ENCODE assay signal across 16 cellular contexts in the genomic region with DNA sequence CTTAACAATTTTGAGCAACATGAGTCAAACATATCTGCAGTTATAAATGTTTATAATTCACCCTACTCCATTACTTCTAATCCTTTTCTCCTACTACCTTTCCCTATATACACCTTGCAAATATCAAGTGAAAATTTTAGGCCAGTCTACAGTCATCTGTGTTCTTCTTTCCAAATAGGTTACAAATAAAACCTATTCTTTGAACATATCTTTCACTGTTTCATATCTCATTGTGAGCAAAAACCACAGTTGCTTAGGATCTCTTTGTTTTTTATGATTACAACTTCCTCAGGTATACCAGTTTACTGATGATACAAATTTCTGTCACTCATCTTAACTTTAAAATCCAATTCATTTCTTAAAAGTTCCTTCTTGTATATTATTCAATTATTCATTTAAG. TPM values are rescaled to one million over a fixed set of nuclear protein-coding genes. Genes with fewer than 3 reads are reported as not detected.
DNase-seq lines count a peak whose midpoint lies in the region; ATAC-seq, FAIRE-seq and TF ChIP-seq lines count a peak whose summit lies in the region.
"Had no signal": no experiment of that assay in that cellular context is flagged by ENCODE, and none has a peak within 500 bp of the region (broad histone marks: within the 10 kb centered on the region; RNA-seq: fewer than 3 reads in every experiment).

No MANE protein-coding gene starts in this region.

- SMC1A ChIA-PET in GM12878 (lab: Charles Lee; ENCODE audit: uncharacterized antibody, unreplicated experiment) = no interaction called here

- no peak for TF ChIP-seq POLR2A in GM12878 (IDR thresholded peaks at IDR 0.05; ENCODE audit: low read depth, low read length)

- H3K4me2 ChIP-seq in GM12878 (ENCODE audit: control insufficient read depth, insufficient read depth) = no peak overlapping the region

- H3K9ac ChIP-seq in GM12878 (ENCODE audit: control insufficient read depth, insufficient read depth, low read length) = no peak overlapping the region
- H3K9ac ChIP-seq: GM23248 had no signal

- DNase-seq in GM19239 (ENCODE audit: insufficient read length, low spot score) (no peak), GM12878 (ENCODE audit: low read depth, low spot score) (no peak), SIG-M5 (lab: John Stamatoyannopoulos, UW) (no peak)
- DNase-seq: 8988T; C1 segment of cervical spinal cord; Calu3; CD4-positive, alpha-beta memory T cell; COR-L47; DMS79 treated with DMSO at 0.1 percent for 48 hours; GM23248; H7; HCEC 1CT had no signal

- no peak for TF ChIP-seq CTCF in GM12878 (IDR thresholded peaks at IDR 0.05 in 2 of 3, conservative IDR thresholded peaks at IDR 0.05 in 1 of 3; ENCODE audit: control insufficient read depth in 2 of 3, extremely low read depth in 1 of 3, insufficient read depth in 1 of 3, low read depth in 3 of 3, low read length in 3 of 3)

- peaks cover 1% of the 10 kb centered on the region; the same call in 1 of the 2 replicates for H3K4me1 ChIP-seq in GM12878 (ENCODE audit: control insufficient read depth, insufficient read depth, low read length)

- H3K27ac ChIP-seq in GM12878 (ENCODE audit: control insufficient read depth, insufficient read depth) = no peak overlapping the region
- H3K27ac ChIP-seq: GM23248 had no signal

- no peaks in the 10 kb centered on the region; the same call in 1 of the 3 replicates for H3K9me3 ChIP-seq in GM12878 (replicated peaks; ENCODE audit: control insufficient read depth, insufficient read depth, low read length)

- in situ Hi-C loops in GM12878 (cut with MboI) = no loop called here

- CTCF ChIA-PET in GM12878 (lab: Yijun Ruan, JAX) = no interaction called here

- TF ChIP-seq RAD21 in GM12878 (IDR thresholded peaks at IDR 0.05; ENCODE audit: insufficient read depth, low read depth, low read length) = no peak

- POLR2A ChIA-PET in GM12878 (lab: Charles Lee) = no interaction called here

- no peak overlapping the region for H2AFZ ChIP-seq in GM12878 (ENCODE audit: control insufficient read depth, low read depth, low read length)
- H2AFZ ChIP-seq: GM23248 had no signal

- no peaks in the 10 kb centered on the region for H4K20me1 ChIP-seq in GM12878 (ENCODE audit: control insufficient read depth, insufficient read depth)

- no peaks in the 10 kb centered on the region; the same call in none of the 2 replicates for H3K79me2 ChIP-seq in GM12878 (ENCODE audit: control insufficient read depth, insufficient read depth, low read length)

- H3K27me3 ChIP-seq in GM12878 (replicated peaks in 1 of 2; ENCODE audit: control insufficient read depth in 2 of 2, insufficient read depth in 2 of 2, low read length in 1 of 2) = no peaks in the 10 kb centered on the region

- no TSS peak for BruUV-seq in GM12878 (replicated peaks; lab: Mats Ljungman, UMichigan)

- intact Hi-C loops in GM12878 (cut with micrococcal nuclease; ENCODE audit: unreplicated experiment) = no loop called here

- FAIRE-seq in A204.1 (lab: Jason Lieb, UNC) (peak; percentile 68), GM19239 (lab: Jason Lieb, UNC) (peak; percentile 54), GM12878 (lab: Jason Lieb, UNC) (no peak)
- FAIRE-seq: H1 had no signal

- no peaks in the 10 kb centered on the region; a peak in 1 of 4 replicates for H3K36me3 ChIP-seq in GM12878 (ENCODE audit: control insufficient read depth in 2 of 2, insufficient read depth in 2 of 2, low read length in 1 of 2)

- RAD21 ChIA-PET in GM12878 (lab: Charles Lee; ENCODE audit: unreplicated experiment) = no interaction called here

- ATAC-seq in GM12878 (peak; percentile 54), GM19452 (IDR thresholded peaks at IDR 0.05; ENCODE audit: unreplicated experiment) (no peak), HG02981 (IDR thresholded peaks at IDR 0.05; ENCODE audit: unreplicated experiment) (no peak)

- H3K4me3 ChIP-seq in GM12878 = no peak overlapping the region
- H3K4me3 ChIP-seq: GM23248 had no signal

- TF ChIP-seq EP300 in GM12878 (IDR thresholded peaks at IDR 0.05; ENCODE audit: borderline replicate concordance in 1 of 2, control insufficient read depth in 1 of 2, low read depth in 2 of 2, low read length in 2 of 2) = no peak

TF ChIP-seq in GM12878, 131 proteins besides CTCF, POLR2A, EP300 and RAD21 (continues in another document):
- TF ChIP-seq, protein P1, sequence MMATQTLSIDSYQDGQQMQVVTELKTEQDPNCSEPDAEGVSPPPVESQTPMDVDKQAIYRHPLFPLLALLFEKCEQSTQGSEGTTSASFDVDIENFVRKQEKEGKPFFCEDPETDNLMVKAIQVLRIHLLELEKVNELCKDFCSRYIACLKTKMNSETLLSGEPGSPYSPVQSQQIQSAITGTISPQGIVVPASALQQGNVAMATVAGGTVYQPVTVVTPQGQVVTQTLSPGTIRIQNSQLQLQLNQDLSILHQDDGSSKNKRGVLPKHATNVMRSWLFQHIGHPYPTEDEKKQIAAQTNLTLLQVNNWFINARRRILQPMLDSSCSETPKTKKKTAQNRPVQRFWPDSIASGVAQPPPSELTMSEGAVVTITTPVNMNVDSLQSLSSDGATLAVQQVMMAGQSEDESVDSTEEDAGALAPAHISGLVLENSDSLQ (IDR thresholded peaks at IDR 0.05) = no peak
- no peak for TF ChIP-seq RB1 (IDR thresholded peaks at IDR 0.05; ENCODE audit: borderline replicate concordance)
- TF ChIP-seq, protein P2, sequence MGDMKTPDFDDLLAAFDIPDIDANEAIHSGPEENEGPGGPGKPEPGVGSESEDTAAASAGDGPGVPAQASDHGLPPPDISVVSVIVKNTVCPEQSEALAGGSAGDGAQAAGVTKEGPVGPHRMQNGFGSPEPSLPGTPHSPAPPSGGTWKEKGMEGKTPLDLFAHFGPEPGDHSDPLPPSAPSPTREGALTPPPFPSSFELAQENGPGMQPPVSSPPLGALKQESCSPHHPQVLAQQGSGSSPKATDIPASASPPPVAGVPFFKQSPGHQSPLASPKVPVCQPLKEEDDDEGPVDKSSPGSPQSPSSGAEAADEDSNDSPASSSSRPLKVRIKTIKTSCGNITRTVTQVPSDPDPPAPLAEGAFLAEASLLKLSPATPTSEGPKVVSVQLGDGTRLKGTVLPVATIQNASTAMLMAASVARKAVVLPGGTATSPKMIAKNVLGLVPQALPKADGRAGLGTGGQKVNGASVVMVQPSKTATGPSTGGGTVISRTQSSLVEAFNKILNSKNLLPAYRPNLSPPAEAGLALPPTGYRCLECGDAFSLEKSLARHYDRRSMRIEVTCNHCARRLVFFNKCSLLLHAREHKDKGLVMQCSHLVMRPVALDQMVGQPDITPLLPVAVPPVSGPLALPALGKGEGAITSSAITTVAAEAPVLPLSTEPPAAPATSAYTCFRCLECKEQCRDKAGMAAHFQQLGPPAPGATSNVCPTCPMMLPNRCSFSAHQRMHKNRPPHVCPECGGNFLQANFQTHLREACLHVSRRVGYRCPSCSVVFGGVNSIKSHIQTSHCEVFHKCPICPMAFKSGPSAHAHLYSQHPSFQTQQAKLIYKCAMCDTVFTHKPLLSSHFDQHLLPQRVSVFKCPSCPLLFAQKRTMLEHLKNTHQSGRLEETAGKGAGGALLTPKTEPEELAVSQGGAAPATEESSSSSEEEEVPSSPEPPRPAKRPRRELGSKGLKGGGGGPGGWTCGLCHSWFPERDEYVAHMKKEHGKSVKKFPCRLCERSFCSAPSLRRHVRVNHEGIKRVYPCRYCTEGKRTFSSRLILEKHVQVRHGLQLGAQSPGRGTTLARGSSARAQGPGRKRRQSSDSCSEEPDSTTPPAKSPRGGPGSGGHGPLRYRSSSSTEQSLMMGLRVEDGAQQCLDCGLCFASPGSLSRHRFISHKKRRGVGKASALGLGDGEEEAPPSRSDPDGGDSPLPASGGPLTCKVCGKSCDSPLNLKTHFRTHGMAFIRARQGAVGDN (IDR thresholded peaks at IDR 0.05) = no peak
- TF ChIP-seq, protein P3, sequence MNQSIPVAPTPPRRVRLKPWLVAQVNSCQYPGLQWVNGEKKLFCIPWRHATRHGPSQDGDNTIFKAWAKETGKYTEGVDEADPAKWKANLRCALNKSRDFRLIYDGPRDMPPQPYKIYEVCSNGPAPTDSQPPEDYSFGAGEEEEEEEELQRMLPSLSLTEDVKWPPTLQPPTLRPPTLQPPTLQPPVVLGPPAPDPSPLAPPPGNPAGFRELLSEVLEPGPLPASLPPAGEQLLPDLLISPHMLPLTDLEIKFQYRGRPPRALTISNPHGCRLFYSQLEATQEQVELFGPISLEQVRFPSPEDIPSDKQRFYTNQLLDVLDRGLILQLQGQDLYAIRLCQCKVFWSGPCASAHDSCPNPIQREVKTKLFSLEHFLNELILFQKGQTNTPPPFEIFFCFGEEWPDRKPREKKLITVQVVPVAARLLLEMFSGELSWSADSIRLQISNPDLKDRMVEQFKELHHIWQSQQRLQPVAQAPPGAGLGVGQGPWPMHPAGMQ (IDR thresholded peaks at IDR 0.05; ENCODE audit: borderline replicate concordance) = no peak

RNA-seq across cellular contexts. Expression of a gene that starts 34.4 kb away (rescaled TPM):
- 84.6 and 85.6 TPM in 2 replicates for total RNA-seq in GM12878 (2013; cell fraction: nucleolus; rRNA removed)
- total RNA-seq in GM12878 (2014; rRNA removed) = 3.6 and 4.7 TPM in 2 replicates
- total RNA-seq in GM12878 (2014; rRNA removed; fragmentation: Illumina TruSeq; extraction: Trizol) = 6.3 and 6.6 TPM in 2 replicates
- 11.9 and 14.8 TPM in 2 replicates for total RNA-seq in GM12878 (2021)
- 3.3 TPM for polyA plus RNA-seq in GM12878 (2011; ENCODE audit: low read depth)
- polyA plus RNA-seq in GM12878 (2011; rRNA removed) = 26.4 and 26.8 TPM in 2 replicates
- 13.0 and 16.8 TPM in 2 replicates for polyA plus RNA-seq in GM12878 (2011; cell fraction: cytosol; rRNA removed)
- 40.3 and 51.1 TPM in 2 replicates for polyA plus RNA-seq in GM12878 (2011; cell fraction: nucleus; rRNA removed)
- polyA plus RNA-seq in GM12878 (2012) = 4.3 and 5.8 TPM in 2 replicates
- 4.8 and 5.6 TPM in 2 replicates for polyA plus RNA-seq in GM12878 (2014; fragmentation: Illumina TruSeq; extraction: Trizol)
- polyA plus RNA-seq in GM12878 (2014; fragmentation: Nextera tagmentation; extraction: Ambion mirVana) = 1 to 10 TPM; 1.2 to 1.8 TPM
- 3.2 and 8.2 TPM in 2 replicates for polyA plus RNA-seq in GM12878 (2014; rRNA removed)
- 1 to 10 TPM; 7.1 to 8.4 TPM for polyA plus RNA-seq in GM12878 (2016; fragmentation: Nextera tagmentation; extraction: Ambion mirVana)
- 208 and 264 TPM in 2 replicates for polyA minus RNA-seq in GM12878 (2011; rRNA and poly(A)+ RNA removed)
- polyA minus RNA-seq in GM12878 (2011; cell fraction: cytosol; rRNA and poly(A)+ RNA removed) = 25.1 and 33.7 TPM in 2 replicates
- 103 and 216 TPM in 2 replicates for polyA minus RNA-seq in GM12878 (2011; cell fraction: nucleus; rRNA and poly(A)+ RNA removed)
